ENCODE assay signal across 1 cellular context in the genomic region with DNA sequence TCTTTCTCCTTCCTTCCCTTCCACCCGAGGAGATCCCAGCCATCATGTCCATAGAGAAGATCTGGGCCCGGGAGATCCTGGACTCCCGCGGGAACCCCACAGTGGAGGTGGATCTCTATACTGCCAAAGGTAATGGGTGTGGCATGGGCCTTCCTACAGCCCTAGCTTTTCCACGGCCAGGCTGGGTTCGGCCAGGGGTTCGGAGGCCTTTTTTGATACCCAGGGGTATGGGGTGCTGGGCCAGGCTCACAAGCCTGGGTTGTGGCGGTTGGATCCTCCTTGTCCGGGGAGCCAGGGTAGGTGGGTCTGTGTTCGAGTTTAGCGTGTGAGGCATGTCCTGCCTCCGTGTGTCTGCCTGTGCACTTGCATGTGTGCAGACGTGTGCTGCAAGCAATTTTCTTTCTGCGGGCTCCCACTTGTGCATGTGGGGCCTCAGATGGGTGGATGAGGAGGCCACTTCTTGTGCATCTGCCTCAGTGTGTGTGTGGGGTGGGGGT.
TF ChIP-seq lines count a peak whose summit lies in the region.

No MANE protein-coding gene starts in this region.

TF ChIP-seq in HepG2, 621 proteins besides CTCF, POLR2A, EP300 and RAD21:
- TF ChIP-seq ZNF160 (CRISPR knock-in tag; IDR thresholded peaks at IDR 0.05) (no peak), ZNF883 (CRISPR knock-in tag; IDR thresholded peaks at IDR 0.05; ENCODE audit: not compliant biosample characterization) (no peak), ISX (CRISPR knock-in tag; conservative IDR thresholded peaks at IDR 0.05) (no peak), ONECUT2 (CRISPR knock-in tag; IDR thresholded peaks at IDR 0.05) (no peak), FOXJ3 (CRISPR knock-in tag; IDR thresholded peaks at IDR 0.05; ENCODE audit: borderline replicate concordance) (no peak), ZNF577 (CRISPR knock-in tag; IDR thresholded peaks at IDR 0.05; ENCODE audit: borderline replicate concordance, low read depth) (no peak), ZNF546 (CRISPR knock-in tag; conservative IDR thresholded peaks at IDR 0.05) (no peak), ZNF83 (CRISPR knock-in tag; IDR thresholded peaks at IDR 0.05; ENCODE audit: borderline replicate concordance) (no peak)
